3 cellular contexts compared by ENCODE assay signal in genomic region chr2:7988440-7988839, GRCh38.
"Had no signal": no experiment of that assay in that cellular context is flagged by ENCODE, and none has a peak within 500 bp of the region (broad histone marks: within the 10 kb centered on the region; RNA-seq: fewer than 3 reads in every experiment).

No MANE protein-coding gene starts in this region.

- DNase-seq: GDM1, GF-D8 had no signal

- ATAC-seq: GM12878 had no signal

- H3K4me3 ChIP-seq: GM12878 had no signal
